ENCODE assay signal across 18 cellular contexts in the genomic region with DNA sequence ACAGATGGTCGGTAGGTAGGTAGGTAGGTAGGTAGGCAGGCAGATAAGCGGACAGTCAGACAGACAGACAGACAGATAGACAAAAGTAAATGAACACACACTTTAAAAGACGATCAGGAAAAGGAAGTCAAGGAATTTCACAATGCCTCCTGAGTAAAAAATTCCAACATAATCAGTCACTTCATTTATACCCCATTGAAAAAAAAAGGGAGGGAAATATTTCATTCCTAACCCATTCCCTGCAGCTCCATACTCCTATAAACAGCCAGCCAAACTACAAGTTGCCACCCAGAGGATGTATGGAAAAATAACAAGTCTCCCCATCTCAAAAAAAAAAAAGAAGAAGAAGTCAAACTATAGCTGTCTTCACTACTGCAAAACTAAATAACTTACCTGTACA. TPM values are rescaled to one million over a fixed set of nuclear protein-coding genes. Genes with fewer than 3 reads are reported as not detected.
DNase-seq lines count a peak whose midpoint lies in the region; ATAC-seq, FAIRE-seq and TF ChIP-seq lines count a peak whose summit lies in the region.
"Had no signal": no experiment of that assay in that cellular context is flagged by ENCODE, and none has a peak within 500 bp of the region (broad histone marks: within the 10 kb centered on the region; RNA-seq: fewer than 3 reads in every experiment).

No MANE protein-coding gene starts in this region.

- H3K4me2 ChIP-seq in endothelial cell of umbilical vein (ENCODE audit: insufficient read depth, low read length), result no peak overlapping the region
- peak overlapping the region; percentile 32 for H3K4me2 ChIP-seq in osteoblast (ENCODE audit: insufficient read depth, low read length)

- DNase-seq in EH (ENCODE audit: low read depth), result peak; percentile 79
- DNase-seq in NCI-H69 (lab: John Stamatoyannopoulos, UW), result peak; percentile 22
- DNase-seq in endothelial cell of umbilical vein (ENCODE audit: low read depth, low spot score), result peak; percentile 16
- no peak for DNase-seq in osteoblast (ENCODE audit: insufficient read length, low spot score, missing footprints)
- DNase-seq in DMS114 treated with DMSO at 0.1 percent for 48 hours (lab: John Stamatoyannopoulos, UW; ENCODE audit: unreplicated experiment), result no peak
- DNase-seq in HUDEP-2 (lab: John Stamatoyannopoulos, UW; ENCODE audit: unreplicated experiment in 76 of 76), result no peak
- DNase-seq in heart left ventricle, result no peak
- DNase-seq: activated CD8-positive, alpha-beta T cell treated with anti-CD3 and anti-CD28 coated beads, Interleukin-2, amount 10 ng/mL, durations not matched to agents 7 days and 5 days; dorsolateral prefrontal cortex; H9; heart right ventricle; lower lobe of right lung; NCI-H1048; NCI-H345; stimulated activated CD4-positive, alpha-beta T cell treated with anti-CD3 and anti-CD28 coated beads, Interleukin-12 subunit alpha, Interleukin-12 subunit beta, amount 100 ng/mL, for 4 hours; tibial artery had no signal

- CTCF ChIA-PET in endothelial cell of umbilical vein (lab: Charles Lee), result interaction anchor here (1.1 to 1.8 kb wide), 5 partner anchors 10 to 476 kb away, joined by 3 to 4 read pairs (median 3); no protein-coding TSS in a partner anchor

- intact Hi-C loops in endothelial cell of umbilical vein (cut with micrococcal nuclease), result loop anchor here (2.0 kb wide), 1 partner anchor 44 kb away; a partner anchor contains a TSS
- intact Hi-C loops in heart left ventricle (cut with DNase I), result no loop called here

- TF ChIP-seq CTCF in endothelial cell of umbilical vein (IDR thresholded peaks at IDR 0.05; ENCODE audit: extremely low read depth in 1 of 2, insufficient read depth in 1 of 2, low read depth in 1 of 2, low read length in 2 of 2) (no peak), osteoblast (IDR thresholded peaks at IDR 0.05; ENCODE audit: extremely low read depth, low read depth, low read length) (no peak), heart left ventricle (IDR thresholded peaks at IDR 0.05) (no peak)

- H3K9me1 ChIP-seq in endothelial cell of umbilical vein (replicated peaks; ENCODE audit: control insufficient read depth, extremely low read depth, insufficient read depth, low read length), result no peaks in the 10 kb centered on the region

- no peak overlapping the region for H2AFZ ChIP-seq in endothelial cell of umbilical vein (ENCODE audit: low read depth, low read length)
- no peak overlapping the region for H2AFZ ChIP-seq in osteoblast (ENCODE audit: low read length)

- WGBS in heart left ventricle, 4 donors, result 57 to 73% (median 59%) methylated on average over 3 of the region's 3 CpGs

- H3K4me3 ChIP-seq in endothelial cell of umbilical vein (replicated peaks in 1 of 3; ENCODE audit: insufficient read depth in 1 of 3, low read depth in 1 of 3, low read length in 3 of 3) (no peak overlapping the region), osteoblast (ENCODE audit: insufficient read depth, low read length) (no peak overlapping the region), heart left ventricle (no peak overlapping the region)
- H3K4me3 ChIP-seq: dorsolateral prefrontal cortex, heart right ventricle, lower lobe of right lung, tibial artery had no signal

- H3K27me3 ChIP-seq in endothelial cell of umbilical vein (ENCODE audit: control insufficient read depth in 2 of 2, insufficient read depth in 2 of 2, low read length in 2 of 2), result no peaks in the 10 kb centered on the region
- H3K27me3 ChIP-seq in osteoblast (ENCODE audit: insufficient read depth, low read length), result no peaks in the 10 kb centered on the region
- H3K27me3 ChIP-seq in heart left ventricle, result no peaks in the 10 kb centered on the region
- H3K27me3 ChIP-seq: dorsolateral prefrontal cortex, heart right ventricle, neutrophil, tibial artery had no signal

- POLR2A ChIA-PET in endothelial cell of umbilical vein (lab: Charles Lee), result no interaction called here

- peaks cover 18% of the 10 kb centered on the region for H3K4me1 ChIP-seq in endothelial cell of umbilical vein (ENCODE audit: control insufficient read depth, extremely low read depth, insufficient read depth, low read length)
- H3K4me1 ChIP-seq in osteoblast (ENCODE audit: insufficient read depth, low read length), result peaks cover 11% of the 10 kb centered on the region
- H3K4me1 ChIP-seq in heart left ventricle, result peaks cover 0 to 9% (median 2%) of the 10 kb centered on the region in 12 donors
- H3K4me1 ChIP-seq: lower lobe of right lung had no signal

- H3K27ac ChIP-seq in endothelial cell of umbilical vein (ENCODE audit: insufficient read depth, low read depth, low read length) (no peak overlapping the region), osteoblast (ENCODE audit: low read depth, low read length) (no peak overlapping the region), heart left ventricle (no peak overlapping the region)
- H3K27ac ChIP-seq: heart right ventricle, lower lobe of right lung, neutrophil, tibial artery had no signal

- TF ChIP-seq POLR2A in endothelial cell of umbilical vein (IDR thresholded peaks at IDR 0.05; ENCODE audit: low read depth, low read length) (no peak), heart left ventricle (IDR thresholded peaks at IDR 0.05) (no peak)

- dilution Hi-C loops in endothelial cell of umbilical vein (cut with MboI; ENCODE audit: extremely low pct_ligation_motif_present, low sequenced_read_pairs), result no loop called here

- peaks cover 46% of the 10 kb centered on the region for H3K79me2 ChIP-seq in endothelial cell of umbilical vein (ENCODE audit: control insufficient read depth, insufficient read depth, low read length)
- peaks cover 68% of the 10 kb centered on the region for H3K79me2 ChIP-seq in osteoblast (ENCODE audit: insufficient read depth, low read length)

- H3K36me3 ChIP-seq in endothelial cell of umbilical vein (ENCODE audit: control insufficient read depth in 2 of 2, extremely low read depth in 1 of 2, insufficient read depth in 2 of 2, low read length in 2 of 2) (peaks cover 0 to 4% of the 10 kb centered on the region in 2 experiments), osteoblast (ENCODE audit: insufficient read depth, low read length) (peaks cover 17% of the 10 kb centered on the region), heart left ventricle (peaks cover 0 to 44% (median 9%) of the 10 kb centered on the region in 9 donors)
- H3K36me3 ChIP-seq: neutrophil had no signal

- BruUV-seq in endothelial cell of umbilical vein (replicated peaks; lab: Mats Ljungman, UMichigan), result no TSS peak

- H3K9me3 ChIP-seq in endothelial cell of umbilical vein (replicated peaks; ENCODE audit: control insufficient read depth, insufficient read depth, low read length) (no peaks in the 10 kb centered on the region), osteoblast (ENCODE audit: low read depth, low read length) (no peaks in the 10 kb centered on the region), heart left ventricle (no peaks in the 10 kb centered on the region)
- H3K9me3 ChIP-seq: heart right ventricle, lower lobe of right lung, neutrophil, tibial artery had no signal

- H3K9ac ChIP-seq in endothelial cell of umbilical vein (replicated peaks; ENCODE audit: extremely low read depth, insufficient read depth, low read length), result no peak overlapping the region

- ATAC-seq in GM21576 (IDR thresholded peaks at IDR 0.05; ENCODE audit: unreplicated experiment) (no peak), heart left ventricle (no peak)
- ATAC-seq: activated CD8-positive, alpha-beta T cell treated with anti-CD3 and anti-CD28 coated beads, Interleukin-2, amount 10 ng/mL, durations not matched to agents 7 days and 5 days; heart right ventricle; lower lobe of right lung had no signal

- H4K20me1 ChIP-seq in endothelial cell of umbilical vein (replicated peaks; ENCODE audit: control insufficient read depth, extremely low read depth, insufficient read depth, low read length), result no peaks in the 10 kb centered on the region
- H4K20me1 ChIP-seq in osteoblast (ENCODE audit: insufficient read depth, low read length), result peaks cover 7% of the 10 kb centered on the region

- no peak for FAIRE-seq in endothelial cell of umbilical vein (lab: Jason Lieb, UNC)

TF ChIP-seq in endothelial cell of umbilical vein, 7 proteins besides CTCF, POLR2A, EP300 and RAD21:
- no peak for TF ChIP-seq FOS (IDR thresholded peaks at IDR 0.05; ENCODE audit: borderline replicate concordance, insufficient read depth, low read length)

RNA-seq across cellular contexts. Expression of a gene that starts 43.4 kb away (rescaled TPM):
- total RNA-seq in endothelial cell of umbilical vein (48.4 and 54.3 TPM in 2 replicates), osteoblast (77.1 and 79.0 TPM in 2 replicates), heart left ventricle (10 to 100 TPM; 26.2 to 45.1 (median 31.1) TPM)
- polyA plus RNA-seq in endothelial cell of umbilical vein (10.4 and 13.1 TPM in 2 replicates), heart left ventricle (10 to 100 TPM in 1 of 2 donors, 1 to 10 TPM in 1; 7.0 to 12.7 TPM)
- 16.4 and 16.7 TPM in 2 replicates for polyA plus RNA-seq in endothelial cell of umbilical vein (2011; cell fraction: cytosol; rRNA removed)
- 33.8 and 42.7 TPM in 2 replicates for polyA plus RNA-seq in endothelial cell of umbilical vein (2011; cell fraction: nucleus; rRNA removed)
- polyA plus RNA-seq in endothelial cell of umbilical vein (2012), result 20.7 and 27.3 TPM in 2 replicates
- 40.0 and 56.2 TPM in 2 replicates for polyA minus RNA-seq in endothelial cell of umbilical vein
- polyA minus RNA-seq in endothelial cell of umbilical vein (2011; cell fraction: cytosol; rRNA and poly(A)+ RNA removed), result 56.5 TPM
- 113 and 162 TPM in 2 replicates for polyA minus RNA-seq in endothelial cell of umbilical vein (2011; cell fraction: nucleus; rRNA and poly(A)+ RNA removed)

Comparison
In these comparisons a context has a peak if more than half of its experiments do, and no peak if none do; other contexts are left out.
1. DNase-seq: peak in EH (single experiment), NCI-H69 (single experiment) and endothelial cell of umbilical vein (single experiment); none in osteoblast (single experiment), DMS114 treated with DMSO at 0.1 percent for 48 hours (single experiment), HUDEP-2 (0 of 76) and heart left ventricle (0 of 5).